12 cellular contexts compared by ENCODE assay signal in genomic region chr20:37886851-37887297, GRCh38. TPM values are rescaled to one million over a fixed set of nuclear protein-coding genes. Genes with fewer than 3 reads are reported as not detected.
DNase-seq lines count a peak whose midpoint lies in the region; TF ChIP-seq lines count a peak whose summit lies in the region.
"Had no signal": no experiment of that assay in that cellular context is flagged by ENCODE, and none has a peak within 500 bp of the region (broad histone marks: within the 10 kb centered on the region; RNA-seq: fewer than 3 reads in every experiment).

No MANE protein-coding gene starts in this region.

- no peaks in the 10 kb centered on the region for H3K36me3 ChIP-seq in SK-N-SH (replicated peaks in 1 of 2; ENCODE audit: control insufficient read depth in 1 of 2, insufficient read depth in 2 of 2, low read length in 1 of 2)

- no peaks in the 10 kb centered on the region for H3F3A ChIP-seq in SK-N-SH (replicated peaks; ENCODE audit: insufficient read depth)

- TF ChIP-seq CTCF in AG10803 (conservative IDR thresholded peaks at IDR 0.05; ENCODE audit: low read length): no peak
- TF ChIP-seq CTCF in HL-60 (IDR thresholded peaks at IDR 0.05; ENCODE audit: insufficient read depth, low read length): no peak
- no peak for TF ChIP-seq CTCF in SK-N-SH (IDR thresholded peaks at IDR 0.05)

- TF ChIP-seq RAD21 in SK-N-SH (IDR thresholded peaks at IDR 0.05; ENCODE audit: low read length): no peak

- CTCF ChIA-PET in SK-N-SH (lab: Yijun Ruan, JAX): interaction anchor here (0.5 to 2.2 kb wide), 3 partner anchors 11 to 322 kb away, joined by 5 to 9 read pairs (median 7); no protein-coding TSS in a partner anchor

- peak; percentile 13 for DNase-seq in AG10803 (ENCODE audit: low read depth)
- peak; percentile 26 to 44 for DNase-seq in HL-60 (ENCODE audit: low read depth in 1 of 2, low spot score in 1 of 2)
- peak; percentile 48 for DNase-seq in SK-N-SH
- peak; percentile 24 for DNase-seq in kidney tubule cell (ENCODE audit: low spot score)
- no peak for DNase-seq in NCI-H748 treated with DMSO at 0.1 percent for 48 hours (lab: John Stamatoyannopoulos, UW)
- DNase-seq in iPS-NIHi11 (ENCODE audit: low spot score): no peak
- DNase-seq in D341Med (ENCODE audit: low spot score): no peak
- DNase-seq in hepatic stellate cell (ENCODE audit: low spot score): no peak
- DNase-seq: activated CD8-positive, alpha-beta memory T cell treated with anti-CD3 and anti-CD28 coated beads, Interleukin-2, amount 50 U/mL, for 4 hours; central memory CD4-positive, alpha-beta T cell; DMS 273 treated with DMSO at 0.1 percent for 48 hours; naive B cell had no signal

- H3K9me3 ChIP-seq in SK-N-SH: no peaks in the 10 kb centered on the region

- POLR2A ChIA-PET in SK-N-SH (lab: Yijun Ruan, JAX): interaction anchor here (0.6 kb wide), 1 partner anchor 1934 kb away, joined by 3 read pairs; no protein-coding TSS in a partner anchor

- no peak for TF ChIP-seq EP300 in SK-N-SH (IDR thresholded peaks at IDR 0.05; ENCODE audit: borderline replicate concordance in 1 of 2, low read depth in 1 of 2, low read length in 1 of 2)

- H2AFZ ChIP-seq in SK-N-SH (ENCODE audit: low read depth): no peak overlapping the region

- H3K4me1 ChIP-seq in SK-N-SH (ENCODE audit: control insufficient read depth in 1 of 2, insufficient read depth in 2 of 2, low read depth in 1 of 2, low read length in 1 of 2): peaks cover 0 to 14% of the 10 kb centered on the region in 2 experiments; a peak in 2 of 4 replicates

- no peaks in the 10 kb centered on the region for H3K9me2 ChIP-seq in SK-N-SH

- no peak overlapping the region for H3K4me2 ChIP-seq in SK-N-SH

- H3K27ac ChIP-seq in HL-60 (replicated peaks): no peak overlapping the region
- H3K27ac ChIP-seq in SK-N-SH (ENCODE audit: low read depth in 2 of 2, low read length in 1 of 2): no peak overlapping the region

- H4K20me1 ChIP-seq in SK-N-SH (ENCODE audit: insufficient read depth): no peaks in the 10 kb centered on the region

- WGBS in SK-N-SH (ENCODE audit: low lambda C conversion rate): 91% methylated on average over 3 of the region's 4 CpGs

- no peaks in the 10 kb centered on the region for H3K79me2 ChIP-seq in SK-N-SH (ENCODE audit: insufficient read depth)

- H3K9ac ChIP-seq in SK-N-SH: no peak overlapping the region

- H3K4me3 ChIP-seq in AG10803 (ENCODE audit: low read length): no peak overlapping the region
- H3K4me3 ChIP-seq in HL-60 (replicated peaks; ENCODE audit: insufficient read depth, low read length): no peak overlapping the region
- H3K4me3 ChIP-seq in SK-N-SH (ENCODE audit: low read depth in 2 of 2, low read length in 1 of 2): no peak overlapping the region

- H3K27me3 ChIP-seq in HL-60 (ENCODE audit: insufficient read depth, poor library complexity, severe bottlenecking) (no peaks in the 10 kb centered on the region), SK-N-SH (ENCODE audit: insufficient read depth) (no peaks in the 10 kb centered on the region)

TF ChIP-seq in SK-N-SH, 30 proteins besides CTCF, POLR2A, EP300 and RAD21:
- TF ChIP-seq NRF1 (IDR thresholded peaks at IDR 0.05; ENCODE audit: low read depth, low read length): no peak
- TF ChIP-seq USF1 (IDR thresholded peaks at IDR 0.05; ENCODE audit: borderline replicate concordance, low read depth): peak; percentile 67; the same call in 1 of the 2 replicates
- TF ChIP-seq, protein P1, sequence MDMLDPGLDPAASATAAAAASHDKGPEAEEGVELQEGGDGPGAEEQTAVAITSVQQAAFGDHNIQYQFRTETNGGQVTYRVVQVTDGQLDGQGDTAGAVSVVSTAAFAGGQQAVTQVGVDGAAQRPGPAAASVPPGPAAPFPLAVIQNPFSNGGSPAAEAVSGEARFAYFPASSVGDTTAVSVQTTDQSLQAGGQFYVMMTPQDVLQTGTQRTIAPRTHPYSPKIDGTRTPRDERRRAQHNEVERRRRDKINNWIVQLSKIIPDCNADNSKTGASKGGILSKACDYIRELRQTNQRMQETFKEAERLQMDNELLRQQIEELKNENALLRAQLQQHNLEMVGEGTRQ (IDR thresholded peaks at IDR 0.05; ENCODE audit: borderline replicate concordance, low read depth, low read length): no peak
- TF ChIP-seq, protein P2, sequence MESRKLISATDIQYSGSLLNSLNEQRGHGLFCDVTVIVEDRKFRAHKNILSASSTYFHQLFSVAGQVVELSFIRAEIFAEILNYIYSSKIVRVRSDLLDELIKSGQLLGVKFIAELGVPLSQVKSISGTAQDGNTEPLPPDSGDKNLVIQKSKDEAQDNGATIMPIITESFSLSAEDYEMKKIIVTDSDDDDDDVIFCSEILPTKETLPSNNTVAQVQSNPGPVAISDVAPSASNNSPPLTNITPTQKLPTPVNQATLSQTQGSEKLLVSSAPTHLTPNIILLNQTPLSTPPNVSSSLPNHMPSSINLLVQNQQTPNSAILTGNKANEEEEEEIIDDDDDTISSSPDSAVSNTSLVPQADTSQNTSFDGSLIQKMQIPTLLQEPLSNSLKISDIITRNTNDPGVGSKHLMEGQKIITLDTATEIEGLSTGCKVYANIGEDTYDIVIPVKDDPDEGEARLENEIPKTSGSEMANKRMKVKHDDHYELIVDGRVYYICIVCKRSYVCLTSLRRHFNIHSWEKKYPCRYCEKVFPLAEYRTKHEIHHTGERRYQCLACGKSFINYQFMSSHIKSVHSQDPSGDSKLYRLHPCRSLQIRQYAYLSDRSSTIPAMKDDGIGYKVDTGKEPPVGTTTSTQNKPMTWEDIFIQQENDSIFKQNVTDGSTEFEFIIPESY (IDR thresholded peaks at IDR 0.05; ENCODE audit: borderline replicate concordance, low read depth): no peak
- TF ChIP-seq TAF1 (IDR thresholded peaks at IDR 0.05; ENCODE audit: borderline replicate concordance, low read depth, low read length): no peak
- no peak for TF ChIP-seq EZH2phosphoT487 (IDR thresholded peaks at IDR 0.05; ENCODE audit: borderline replicate concordance, low read depth)
- TF ChIP-seq FOSL2 (IDR thresholded peaks at IDR 0.05; ENCODE audit: borderline replicate concordance, low read depth): no peak
- TF ChIP-seq TCF12 (IDR thresholded peaks at IDR 0.05): no peak
- no peak for TF ChIP-seq MXI1 (IDR thresholded peaks at IDR 0.05; ENCODE audit: low read depth, low read length)
- TF ChIP-seq, protein P3, sequence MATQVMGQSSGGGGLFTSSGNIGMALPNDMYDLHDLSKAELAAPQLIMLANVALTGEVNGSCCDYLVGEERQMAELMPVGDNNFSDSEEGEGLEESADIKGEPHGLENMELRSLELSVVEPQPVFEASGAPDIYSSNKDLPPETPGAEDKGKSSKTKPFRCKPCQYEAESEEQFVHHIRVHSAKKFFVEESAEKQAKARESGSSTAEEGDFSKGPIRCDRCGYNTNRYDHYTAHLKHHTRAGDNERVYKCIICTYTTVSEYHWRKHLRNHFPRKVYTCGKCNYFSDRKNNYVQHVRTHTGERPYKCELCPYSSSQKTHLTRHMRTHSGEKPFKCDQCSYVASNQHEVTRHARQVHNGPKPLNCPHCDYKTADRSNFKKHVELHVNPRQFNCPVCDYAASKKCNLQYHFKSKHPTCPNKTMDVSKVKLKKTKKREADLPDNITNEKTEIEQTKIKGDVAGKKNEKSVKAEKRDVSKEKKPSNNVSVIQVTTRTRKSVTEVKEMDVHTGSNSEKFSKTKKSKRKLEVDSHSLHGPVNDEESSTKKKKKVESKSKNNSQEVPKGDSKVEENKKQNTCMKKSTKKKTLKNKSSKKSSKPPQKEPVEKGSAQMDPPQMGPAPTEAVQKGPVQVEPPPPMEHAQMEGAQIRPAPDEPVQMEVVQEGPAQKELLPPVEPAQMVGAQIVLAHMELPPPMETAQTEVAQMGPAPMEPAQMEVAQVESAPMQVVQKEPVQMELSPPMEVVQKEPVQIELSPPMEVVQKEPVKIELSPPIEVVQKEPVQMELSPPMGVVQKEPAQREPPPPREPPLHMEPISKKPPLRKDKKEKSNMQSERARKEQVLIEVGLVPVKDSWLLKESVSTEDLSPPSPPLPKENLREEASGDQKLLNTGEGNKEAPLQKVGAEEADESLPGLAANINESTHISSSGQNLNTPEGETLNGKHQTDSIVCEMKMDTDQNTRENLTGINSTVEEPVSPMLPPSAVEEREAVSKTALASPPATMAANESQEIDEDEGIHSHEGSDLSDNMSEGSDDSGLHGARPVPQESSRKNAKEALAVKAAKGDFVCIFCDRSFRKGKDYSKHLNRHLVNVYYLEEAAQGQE (IDR thresholded peaks at IDR 0.05; ENCODE audit: low read depth, low read length): no peak
- 0 out of 2 replicates have a peak, but pooled peaks have one; percentile 6 for TF ChIP-seq RCOR1 (IDR thresholded peaks at IDR 0.05; ENCODE audit: low read length)
- TF ChIP-seq GABPA (IDR thresholded peaks at IDR 0.05; ENCODE audit: low read depth): no peak
- TF ChIP-seq RFX5 (IDR thresholded peaks at IDR 0.05; ENCODE audit: low read length): no peak
- TF ChIP-seq MAX (IDR thresholded peaks at IDR 0.05; ENCODE audit: low read depth): no peak
- TF ChIP-seq, protein P4, sequence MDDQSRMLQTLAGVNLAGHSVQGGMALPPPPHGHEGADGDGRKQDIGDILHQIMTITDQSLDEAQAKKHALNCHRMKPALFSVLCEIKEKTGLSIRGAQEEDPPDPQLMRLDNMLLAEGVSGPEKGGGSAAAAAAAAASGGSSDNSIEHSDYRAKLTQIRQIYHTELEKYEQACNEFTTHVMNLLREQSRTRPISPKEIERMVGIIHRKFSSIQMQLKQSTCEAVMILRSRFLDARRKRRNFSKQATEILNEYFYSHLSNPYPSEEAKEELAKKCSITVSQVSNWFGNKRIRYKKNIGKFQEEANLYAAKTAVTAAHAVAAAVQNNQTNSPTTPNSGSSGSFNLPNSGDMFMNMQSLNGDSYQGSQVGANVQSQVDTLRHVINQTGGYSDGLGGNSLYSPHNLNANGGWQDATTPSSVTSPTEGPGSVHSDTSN (IDR thresholded peaks at IDR 0.05): no peak
- TF ChIP-seq RXRA (IDR thresholded peaks at IDR 0.05; ENCODE audit: borderline replicate concordance, low read depth): no peak

RNA-seq across cellular contexts. Expression of gene VSTM2L, which starts 16.1 kb away (rescaled TPM):
- 4.8 and 5.1 TPM in 2 replicates for polyA plus RNA-seq in SK-N-SH (2012; rRNA removed)
- 3.4 and 5.6 TPM in 2 replicates for polyA plus RNA-seq in SK-N-SH (2012; cell fraction: cytosol; rRNA removed)
- polyA plus RNA-seq in SK-N-SH (2012; cell fraction: nucleus; rRNA removed): 3.8 and 5.2 TPM in 2 replicates

Comparison
In these comparisons a context has a peak if more than half of its experiments do, and no peak if none do; other contexts are left out.
1. DNase-seq: peak in AG10803 (single experiment), HL-60 (2 of 2), SK-N-SH (single experiment) and kidney tubule cell (single experiment); none in NCI-H748 treated with DMSO at 0.1 percent for 48 hours (single experiment), iPS-NIHi11 (single experiment), D341Med (single experiment) and hepatic stellate cell (single experiment).